Comparison of ENCODE assay signal across 8 cellular contexts in genomic region chr1:163321311-163322305, GRCh38. TPM values are rescaled to one million over a fixed set of nuclear protein-coding genes. Genes with fewer than 3 reads are reported as not detected.
DNase-seq lines count a peak whose midpoint lies in the region; ATAC-seq and TF ChIP-seq lines count a peak whose summit lies in the region.

Gene NUF2 (plus strand): TSS chr1:163321954. CDS start chr1:163326052, 4,098 bp downstream.

- no peaks in the 10 kb centered on the region for H3K9me2 ChIP-seq in Karpas-422 (replicated peaks; ENCODE audit: insufficient read depth, low read length)

- peak in 2 of 6 experiments; percentile 17 to 51 for TF ChIP-seq CTCF in esophagus squamous epithelium (IDR thresholded peaks at IDR 0.05)

- H3K27ac ChIP-seq in Karpas-422 (ENCODE audit: low read length) = peak within 1 kb of the TSS; percentile 90
- peak within 1 kb of the TSS; percentile 62 to 90 (median 82) for H3K27ac ChIP-seq in esophagus squamous epithelium

- peak within 1 kb of the TSS; percentile 29; the same call in 1 of the 2 replicates for H2AFZ ChIP-seq in Karpas-422 (ENCODE audit: low read length)

- ATAC-seq in GM21825 (IDR thresholded peaks at IDR 0.05; ENCODE audit: unreplicated experiment) = peak; percentile 93

- H3K27me3 ChIP-seq in Karpas-422 (ENCODE audit: low read length) (no peaks in the 10 kb centered on the region), esophagus squamous epithelium (no peaks in the 10 kb centered on the region)

- H3K9me3 ChIP-seq in Karpas-422 (ENCODE audit: low read length) (no peaks in the 10 kb centered on the region), esophagus squamous epithelium (no peaks in the 10 kb centered on the region)

- H3K9ac ChIP-seq in Karpas-422 (ENCODE audit: low read length) = peak within 1 kb of the TSS; percentile 83

- DNase-seq in DMS79 treated with DMSO at 0.1 percent for 48 hours (lab: John Stamatoyannopoulos, UW) (peak; percentile 95), Karpas-422 (peak; percentile 99), RKO (ENCODE audit: low spot score) (peak; percentile 97), activated T-helper 1 cell treated with Interleukin-2 at 50 U/mL for 16 hours (ENCODE audit: low read depth) (peak; percentile 94), esophagus squamous epithelium (lab: John Stamatoyannopoulos, UW) (peak; percentile 85), myocyte (ENCODE audit: low read depth) (peak; percentile 99)
- DNase-seq in stimulated activated CD8-positive, alpha-beta memory T cell treated with anti-CD3 and anti-CD28 coated beads, Interleukin-7, amount 100 ng/mL, for 48 hours (ENCODE audit: extremely low read depth in 1 of 2, low read depth in 1 of 2) = peak; percentile 92 to 94

- peak in 3 of 4 donors; percentile 16 to 61 (median 42) for TF ChIP-seq POLR2A in esophagus squamous epithelium (IDR thresholded peaks at IDR 0.05)

- H4K20me1 ChIP-seq in Karpas-422 (ENCODE audit: insufficient read depth, low read depth, low read length) = no peaks in the 10 kb centered on the region

- H3K4me1 ChIP-seq in Karpas-422 (ENCODE audit: low read length) (peaks cover 37% of the 10 kb centered on the region), esophagus squamous epithelium (peaks cover 8 to 25% (median 10%) of the 10 kb centered on the region in 3 donors)

- peaks cover 44% of the 10 kb centered on the region for H3K36me3 ChIP-seq in Karpas-422 (ENCODE audit: insufficient read depth, low read length)
- H3K36me3 ChIP-seq in esophagus squamous epithelium = peaks cover 0 to 23% (median 0%) of the 10 kb centered on the region in 3 donors

- peak within 1 kb of the TSS; percentile 92 for H3K4me2 ChIP-seq in Karpas-422 (ENCODE audit: low read depth, low read length, poor library complexity, severe bottlenecking)

- peak within 1 kb of the TSS; percentile 76 for H3K4me3 ChIP-seq in Karpas-422 (ENCODE audit: low read length)
- H3K4me3 ChIP-seq in esophagus squamous epithelium = peak within 1 kb of the TSS; percentile 47 to 73 (median 62)

- peaks cover 68% of the 10 kb centered on the region for H3K79me2 ChIP-seq in Karpas-422 (ENCODE audit: low read length)

- WGBS in esophagus squamous epithelium, 2 donors = 0 to 1% methylated on average over 28 to 39 of the region's 58 CpGs

- intact Hi-C loops in esophagus squamous epithelium (cut with DNase I) = no loop called here

RNA-seq across cellular contexts. Expression of gene NUF2, which starts in this region (rescaled TPM):
- 44.6 and 91.7 TPM in 2 replicates for total RNA-seq in Karpas-422 (2014; rRNA removed; shearing (Covaris generic); ENCODE audit: low replicate concordance)
- total RNA-seq in esophagus squamous epithelium (10 to 100 TPM in 2 of 4 donors, 1 to 10 TPM in 2; 2.9 to 13.4 (median 8.2) TPM), myocyte (0.27 TPM in 1 of 2 replicates, not detected in the other)
- 0.15 TPM for polyA plus RNA-seq in myocyte (2012)

Comparison
In these comparisons a context has a peak if more than half of its experiments do, and no peak if none do; other contexts are left out.
1. Peak in every context shown above with its lines: DNase-seq, ATAC-seq, H3K4me3 ChIP-seq and H3K27ac ChIP-seq.
2. Peak in DNase-seq in myocyte; RNA of the gene not detected or under 1 TPM.